Comparison of ENCODE assay signal across 11 cellular contexts in the genomic region with DNA sequence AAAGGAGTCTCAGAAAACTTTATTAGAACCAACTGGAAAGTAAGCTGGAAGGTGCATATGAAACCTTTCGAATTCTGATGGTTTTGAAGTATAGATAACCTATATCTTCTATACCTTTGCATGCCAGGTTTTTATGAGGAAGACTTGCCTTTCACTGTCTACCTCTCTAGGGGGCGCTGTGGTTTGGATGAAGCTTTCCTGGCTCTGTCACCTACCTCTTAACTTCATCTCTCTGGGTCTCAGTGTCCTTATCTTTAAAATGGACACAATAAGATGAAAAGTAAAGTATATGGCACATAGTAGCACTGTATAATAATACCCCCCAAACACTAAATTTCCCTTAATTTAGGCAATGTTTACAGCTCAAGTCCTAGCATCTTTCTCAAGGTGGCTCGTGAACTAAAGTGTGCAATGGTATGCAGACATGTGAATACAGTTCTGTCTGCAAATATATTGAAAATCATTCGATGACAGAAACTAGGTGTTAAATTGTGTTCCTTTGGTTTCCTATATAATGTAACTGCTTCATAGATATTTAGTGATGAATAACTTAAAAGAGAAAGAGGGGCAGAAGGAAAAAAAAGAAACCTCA.
DNase-seq lines count a peak whose midpoint lies in the region; ATAC-seq and TF ChIP-seq lines count a peak whose summit lies in the region.
"Had no signal": no experiment of that assay in that cellular context is flagged by ENCODE, and none has a peak within 500 bp of the region (broad histone marks: within the 10 kb centered on the region; RNA-seq: fewer than 3 reads in every experiment).

No MANE protein-coding gene starts in this region.

- H3K4me3 ChIP-seq in smooth muscle cell (no peak overlapping the region), tibial artery (no peak overlapping the region)

- POLR2A ChIA-PET in activated CD4-positive, alpha-beta T cell treated with anti-CD3 and anti-CD28 coated beads for 36 hours (lab: Charles Lee), result no interaction called here

- CTCF ChIA-PET in activated CD4-positive, alpha-beta T cell treated with anti-CD3 and anti-CD28 coated beads for 36 hours (lab: Charles Lee), result interaction anchor here (0.7 to 2.8 kb wide), 18 partner anchors 9 to 302 kb away, joined by 3 to 9 read pairs (median 3); no protein-coding TSS in a partner anchor

- H4K20me1 ChIP-seq in smooth muscle cell (ENCODE audit: low read depth), result no peaks in the 10 kb centered on the region

- peak; percentile 53 for ATAC-seq in activated CD4-positive, alpha-beta T cell treated with anti-CD3 and anti-CD28 coated beads for 36 hours
- no peak for ATAC-seq in GM21786 (IDR thresholded peaks at IDR 0.05; ENCODE audit: unreplicated experiment)

- no peaks in the 10 kb centered on the region for H3K79me2 ChIP-seq in smooth muscle cell (ENCODE audit: low read depth)

- intact Hi-C loops in activated CD4-positive, alpha-beta T cell treated with anti-CD3 and anti-CD28 coated beads for 36 hours (cut with DNase I, micrococcal nuclease), result loop anchor here (1.0 to 10.0 kb wide), 4 partner anchors 210 to 241 kb away; no protein-coding TSS in a partner anchor
- intact Hi-C loops in tibial artery (cut with DNase I; ENCODE audit: low total_unique reads), result no loop called here

- H2AFZ ChIP-seq in smooth muscle cell (ENCODE audit: low read depth), result no peak overlapping the region

- H3F3A ChIP-seq in smooth muscle cell (ENCODE audit: low read depth), result no peaks in the 10 kb centered on the region

- peak; percentile 72 for TF ChIP-seq CTCF in chondrocyte (IDR thresholded peaks at IDR 0.05)
- peak; percentile 28 for TF ChIP-seq CTCF in smooth muscle cell (IDR thresholded peaks at IDR 0.05; ENCODE audit: borderline replicate concordance, insufficient read depth, poor library complexity, severe bottlenecking)
- TF ChIP-seq CTCF in tibial artery (IDR thresholded peaks at IDR 0.05), result no peak

- no peaks in the 10 kb centered on the region for H3K36me3 Mint-ChIP-seq in activated CD4-positive, alpha-beta T cell treated with anti-CD3 and anti-CD28 coated beads for 36 hours (ENCODE audit: low read depth)
- H3K36me3 Mint-ChIP-seq in chondrocyte (ENCODE audit: low read depth), result peaks cover 2% of the 10 kb centered on the region

- no peak overlapping the region for H3K27ac Mint-ChIP-seq in activated CD4-positive, alpha-beta T cell treated with anti-CD3 and anti-CD28 coated beads for 36 hours
- no peak overlapping the region for H3K27ac Mint-ChIP-seq in chondrocyte (ENCODE audit: unreplicated experiment)

- no peaks in the 10 kb centered on the region for H3K4me1 Mint-ChIP-seq in activated CD4-positive, alpha-beta T cell treated with anti-CD3 and anti-CD28 coated beads for 36 hours
- H3K4me1 Mint-ChIP-seq in chondrocyte (ENCODE audit: low read depth), result peaks cover 3% of the 10 kb centered on the region

- no peaks in the 10 kb centered on the region for H3K9me3 Mint-ChIP-seq in activated CD4-positive, alpha-beta T cell treated with anti-CD3 and anti-CD28 coated beads for 36 hours (ENCODE audit: low read depth)
- no peaks in the 10 kb centered on the region for H3K9me3 Mint-ChIP-seq in chondrocyte (ENCODE audit: low read depth)

- H3K4me2 ChIP-seq in smooth muscle cell, result no peak overlapping the region

- peak; percentile 74 for TF ChIP-seq RAD21 in Ishikawa (IDR thresholded peaks at IDR 0.05; ENCODE audit: low read depth)

- TF ChIP-seq EP300 in Ishikawa (IDR thresholded peaks at IDR 0.05; ENCODE audit: borderline replicate concordance), result no peak

- WGBS in smooth muscle cell (ENCODE audit: low lambda C conversion rate), result 69% methylated on average over 4 of the region's 4 CpGs

- no peaks in the 10 kb centered on the region for H3K27me3 ChIP-seq in smooth muscle cell (ENCODE audit: low read depth)
- no peaks in the 10 kb centered on the region for H3K27me3 ChIP-seq in tibial artery

- H3K9ac ChIP-seq in smooth muscle cell (ENCODE audit: low read depth), result no peak overlapping the region

- H3K27ac ChIP-seq in smooth muscle cell (ENCODE audit: low read depth), result no peak overlapping the region
- H3K27ac ChIP-seq in tibial artery, result no peak overlapping the region

- H3K27me3 Mint-ChIP-seq in activated CD4-positive, alpha-beta T cell treated with anti-CD3 and anti-CD28 coated beads for 36 hours, result no peaks in the 10 kb centered on the region
- H3K27me3 Mint-ChIP-seq in chondrocyte (ENCODE audit: low read depth), result no peaks in the 10 kb centered on the region

- H3K4me1 ChIP-seq in smooth muscle cell (ENCODE audit: low read depth), result no peaks in the 10 kb centered on the region
- no peaks in the 10 kb centered on the region for H3K4me1 ChIP-seq in tibial artery

- DNase-seq in activated CD4-positive, alpha-beta T cell treated with anti-CD3 and anti-CD28 coated beads for 36 hours, result peak; percentile 63
- no peak for DNase-seq in activated CD4-positive, alpha-beta T cell treated with anti-CD3 and anti-CD28 coated beads for 4 hours
- DNase-seq in chondrocyte (ENCODE audit: low spot score), result no peak
- DNase-seq in smooth muscle cell (lab: John Stamatoyannopoulos, UW; ENCODE audit: unreplicated experiment), result no peak
- DNase-seq in UCSD-AML1 (lab: John Stamatoyannopoulos, UW; ENCODE audit: unreplicated experiment), result no peak
- no peak for DNase-seq in tibial artery
- DNase-seq: activated CD8-positive, alpha-beta memory T cell treated with anti-CD3 and anti-CD28 coated beads for 24 hours; COR-L47; NCI-H1417 treated with DMSO at 0.1 percent for 48 hours had no signal

- H3K4me3 Mint-ChIP-seq in activated CD4-positive, alpha-beta T cell treated with anti-CD3 and anti-CD28 coated beads for 36 hours, result no peak overlapping the region
- no peak overlapping the region for H3K4me3 Mint-ChIP-seq in chondrocyte (ENCODE audit: unreplicated experiment)

- no peaks in the 10 kb centered on the region for H3K9me3 ChIP-seq in smooth muscle cell (replicated peaks; ENCODE audit: low read depth)
- no peaks in the 10 kb centered on the region for H3K9me3 ChIP-seq in tibial artery

- H3K36me3 ChIP-seq in smooth muscle cell (ENCODE audit: low read depth) (no peaks in the 10 kb centered on the region), tibial artery (no peaks in the 10 kb centered on the region)

TF ChIP-seq in Ishikawa, 13 proteins besides CTCF, POLR2A, EP300 and RAD21:
- TF ChIP-seq, protein P1, sequence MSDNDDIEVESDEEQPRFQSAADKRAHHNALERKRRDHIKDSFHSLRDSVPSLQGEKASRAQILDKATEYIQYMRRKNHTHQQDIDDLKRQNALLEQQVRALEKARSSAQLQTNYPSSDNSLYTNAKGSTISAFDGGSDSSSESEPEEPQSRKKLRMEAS (IDR thresholded peaks at IDR 0.05), result no peak
- TF ChIP-seq EGR1 (IDR thresholded peaks at IDR 0.05) (no peak), FOXM1 (IDR thresholded peaks at IDR 0.05; ENCODE audit: borderline replicate concordance, low read depth) (no peak), YY1 (IDR thresholded peaks at IDR 0.05; ENCODE audit: low read depth) (no peak), ZBTB7A (IDR thresholded peaks at IDR 0.05; ENCODE audit: low read depth) (no peak), TAF1 (IDR thresholded peaks at IDR 0.05; ENCODE audit: low read depth) (no peak), CREB1 (IDR thresholded peaks at IDR 0.05; ENCODE audit: low read depth) (no peak), TCF12 (IDR thresholded peaks at IDR 0.05; ENCODE audit: low read depth) (no peak), NFIC (IDR thresholded peaks at IDR 0.05) (no peak), TEAD4 (IDR thresholded peaks at IDR 0.05) (no peak), CEBPB (IDR thresholded peaks at IDR 0.05) (no peak)
- TF ChIP-seq, protein P2, sequence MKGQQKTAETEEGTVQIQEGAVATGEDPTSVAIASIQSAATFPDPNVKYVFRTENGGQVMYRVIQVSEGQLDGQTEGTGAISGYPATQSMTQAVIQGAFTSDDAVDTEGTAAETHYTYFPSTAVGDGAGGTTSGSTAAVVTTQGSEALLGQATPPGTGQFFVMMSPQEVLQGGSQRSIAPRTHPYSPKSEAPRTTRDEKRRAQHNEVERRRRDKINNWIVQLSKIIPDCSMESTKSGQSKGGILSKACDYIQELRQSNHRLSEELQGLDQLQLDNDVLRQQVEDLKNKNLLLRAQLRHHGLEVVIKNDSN (IDR thresholded peaks at IDR 0.05), result no peak
- TF ChIP-seq, protein P3, sequence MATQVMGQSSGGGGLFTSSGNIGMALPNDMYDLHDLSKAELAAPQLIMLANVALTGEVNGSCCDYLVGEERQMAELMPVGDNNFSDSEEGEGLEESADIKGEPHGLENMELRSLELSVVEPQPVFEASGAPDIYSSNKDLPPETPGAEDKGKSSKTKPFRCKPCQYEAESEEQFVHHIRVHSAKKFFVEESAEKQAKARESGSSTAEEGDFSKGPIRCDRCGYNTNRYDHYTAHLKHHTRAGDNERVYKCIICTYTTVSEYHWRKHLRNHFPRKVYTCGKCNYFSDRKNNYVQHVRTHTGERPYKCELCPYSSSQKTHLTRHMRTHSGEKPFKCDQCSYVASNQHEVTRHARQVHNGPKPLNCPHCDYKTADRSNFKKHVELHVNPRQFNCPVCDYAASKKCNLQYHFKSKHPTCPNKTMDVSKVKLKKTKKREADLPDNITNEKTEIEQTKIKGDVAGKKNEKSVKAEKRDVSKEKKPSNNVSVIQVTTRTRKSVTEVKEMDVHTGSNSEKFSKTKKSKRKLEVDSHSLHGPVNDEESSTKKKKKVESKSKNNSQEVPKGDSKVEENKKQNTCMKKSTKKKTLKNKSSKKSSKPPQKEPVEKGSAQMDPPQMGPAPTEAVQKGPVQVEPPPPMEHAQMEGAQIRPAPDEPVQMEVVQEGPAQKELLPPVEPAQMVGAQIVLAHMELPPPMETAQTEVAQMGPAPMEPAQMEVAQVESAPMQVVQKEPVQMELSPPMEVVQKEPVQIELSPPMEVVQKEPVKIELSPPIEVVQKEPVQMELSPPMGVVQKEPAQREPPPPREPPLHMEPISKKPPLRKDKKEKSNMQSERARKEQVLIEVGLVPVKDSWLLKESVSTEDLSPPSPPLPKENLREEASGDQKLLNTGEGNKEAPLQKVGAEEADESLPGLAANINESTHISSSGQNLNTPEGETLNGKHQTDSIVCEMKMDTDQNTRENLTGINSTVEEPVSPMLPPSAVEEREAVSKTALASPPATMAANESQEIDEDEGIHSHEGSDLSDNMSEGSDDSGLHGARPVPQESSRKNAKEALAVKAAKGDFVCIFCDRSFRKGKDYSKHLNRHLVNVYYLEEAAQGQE (IDR thresholded peaks at IDR 0.05; ENCODE audit: low read depth), result no peak

Comparison
In these comparisons a context has a peak if more than half of its experiments do, and no peak if none do; other contexts are left out.
1. CTCF ChIP-seq: peak in chondrocyte (single experiment) and smooth muscle cell (single experiment); none in tibial artery (0 of 2).